16 cellular contexts compared by ENCODE assay signal in genomic region chr1:45870500-45870899, GRCh38.
DNase-seq lines count a peak whose midpoint lies in the region; ATAC-seq, FAIRE-seq and TF ChIP-seq lines count a peak whose summit lies in the region.
"Had no signal": no experiment of that assay in that cellular context is flagged by ENCODE, and none has a peak within 500 bp of the region (broad histone marks: within the 10 kb centered on the region; RNA-seq: fewer than 3 reads in every experiment).

No MANE protein-coding gene starts in this region.

- TF ChIP-seq CTCF in A549 (IDR thresholded peaks at IDR 0.05) (no peak), RWPE2 (IDR thresholded peaks at IDR 0.05; ENCODE audit: poor library complexity, severe bottlenecking) (no peak)

- peak overlapping the region; percentile 81 for H3K4me2 ChIP-seq in A549

- ATAC-seq in A549 (no peak), RWPE2 (ENCODE audit: low read depth) (peak; percentile 66), HG02840 (IDR thresholded peaks at IDR 0.05; ENCODE audit: low FRiP score, unreplicated experiment) (no peak), GM21526 (IDR thresholded peaks at IDR 0.05; ENCODE audit: low FRiP score, unreplicated experiment) (no peak), GM21390 (IDR thresholded peaks at IDR 0.05; ENCODE audit: unreplicated experiment) (no peak)

- POLR2A ChIA-PET in A549 (lab: Yijun Ruan, JAX): no interaction called here

- no peaks in the 10 kb centered on the region for H3K9me3 ChIP-seq in A549
- H3K9me3 ChIP-seq in RWPE2 (ENCODE audit: severe bottlenecking): peaks cover 1% of the 10 kb centered on the region
- H3K9me3 ChIP-seq: SJSA1 had no signal

- no peak for TF ChIP-seq POLR2A in A549 (IDR thresholded peaks at IDR 0.05; ENCODE audit: low read length)

- H3K4me1 ChIP-seq in A549: peaks cover 76% of the 10 kb centered on the region
- H3K4me1 ChIP-seq in RWPE2 (ENCODE audit: insufficient read depth, poor library complexity, severe bottlenecking): no peaks in the 10 kb centered on the region

- no peaks in the 10 kb centered on the region for H3K27me3 ChIP-seq in RWPE2 (ENCODE audit: insufficient read depth, poor library complexity, severe bottlenecking)
- H3K27me3 ChIP-seq: SJSA1 had no signal

- TF ChIP-seq RAD21 in A549 (conservative IDR thresholded peaks at IDR 0.05 in 1 of 2, IDR thresholded peaks at IDR 0.05 in 1 of 2): no peak

- no peak for TF ChIP-seq EP300 in A549 (IDR thresholded peaks at IDR 0.05)

- H3K4me3 ChIP-seq in A549 (no peak overlapping the region), RWPE2 (ENCODE audit: severe bottlenecking) (no peak overlapping the region)
- H3K4me3 ChIP-seq: SJSA1 had no signal

- CTCF ChIA-PET in A549 (lab: Yijun Ruan, JAX): interaction anchor here (1.0 kb wide), 1 partner anchor 181 kb away, joined by 3 read pairs; no protein-coding TSS in a partner anchor

- peak overlapping the region; percentile 69 to 84 for H3K27ac ChIP-seq in A549
- H3K27ac ChIP-seq in RWPE2 (ENCODE audit: poor library complexity, severe bottlenecking): no peak overlapping the region

- no peaks in the 10 kb centered on the region for H3K36me3 ChIP-seq in RWPE2 (ENCODE audit: low read depth)
- H3K36me3 ChIP-seq: SJSA1 had no signal

- no peak for FAIRE-seq in A549 (lab: Jason Lieb, UNC)
- FAIRE-seq: GM19239 had no signal

- peak in 1 of 2 experiments; percentile 21 for DNase-seq in A549 (ENCODE audit: low read depth in 1 of 2, low spot score in 1 of 2)
- DNase-seq in HK-2 (ENCODE audit: unreplicated experiment): peak; percentile 29
- no peak for DNase-seq in RWPE2 (ENCODE audit: low spot score)
- peak; percentile 31 for DNase-seq in glomerular visceral epithelial cell (ENCODE audit: extremely low spot score)
- no peak for DNase-seq in SKM-1 treated with dmso at 0.1 percent for 144 hours (lab: John Stamatoyannopoulos, UW; ENCODE audit: unreplicated experiment)
- DNase-seq: COR-L47, HCEC 1CT, NCI-H1105 treated with DMSO at 0.1 percent for 48 hours, NCI-H187, NCI-H345, NCI-H69 had no signal

- WGBS in A549 (ENCODE audit: missing lambda C conversion rate): 85% methylated on average over 6 of the region's 6 CpGs

TF ChIP-seq in A549, 52 proteins besides CTCF, POLR2A, EP300 and RAD21:
- TF ChIP-seq TFCP2L1 (CRISPR knock-in tag; IDR thresholded peaks at IDR 0.05): no peak
- no peak for TF ChIP-seq ZFP36 (IDR thresholded peaks at IDR 0.05; ENCODE audit: borderline replicate concordance, partially characterized antibody)
- TF ChIP-seq ZNF302 (CRISPR knock-in tag; IDR thresholded peaks at IDR 0.05): no peak
- no peak for TF ChIP-seq KDM5A (IDR thresholded peaks at IDR 0.05)
- no peak for TF ChIP-seq CEBPB (IDR thresholded peaks at IDR 0.05)
- TF ChIP-seq MAFK (IDR thresholded peaks at IDR 0.05; ENCODE audit: partially characterized antibody): no peak
- no peak for TF ChIP-seq E2F6 (IDR thresholded peaks at IDR 0.05; ENCODE audit: borderline replicate concordance, low read depth)
- no peak for TF ChIP-seq ATOH8 (CRISPR knock-in tag; IDR thresholded peaks at IDR 0.05; ENCODE audit: low read depth)
- TF ChIP-seq FOXS1 (CRISPR knock-in tag; IDR thresholded peaks at IDR 0.05): no peak
- TF ChIP-seq HES2 (IDR thresholded peaks at IDR 0.05): no peak
- no peak for TF ChIP-seq RNF2 (IDR thresholded peaks at IDR 0.05; ENCODE audit: borderline replicate concordance, low read depth)
- TF ChIP-seq ELK1 (IDR thresholded peaks at IDR 0.05; ENCODE audit: low read depth, low read length): no peak
- no peak for TF ChIP-seq JUNB (IDR thresholded peaks at IDR 0.05)
- TF ChIP-seq RFX5 (IDR thresholded peaks at IDR 0.05): no peak
TF ChIP-seq in A549: peak in this region for 0.

Comparison
In these comparisons a context has a peak if more than half of its experiments do, and no peak if none do; other contexts are left out.
1. DNase-seq: peak in HK-2 (single experiment) and glomerular visceral epithelial cell (single experiment); none in RWPE2 (single experiment) and SKM-1 treated with dmso at 0.1 percent for 144 hours (single experiment).